Comparison of ENCODE assay signal across 1 cellular context in the genomic region with DNA sequence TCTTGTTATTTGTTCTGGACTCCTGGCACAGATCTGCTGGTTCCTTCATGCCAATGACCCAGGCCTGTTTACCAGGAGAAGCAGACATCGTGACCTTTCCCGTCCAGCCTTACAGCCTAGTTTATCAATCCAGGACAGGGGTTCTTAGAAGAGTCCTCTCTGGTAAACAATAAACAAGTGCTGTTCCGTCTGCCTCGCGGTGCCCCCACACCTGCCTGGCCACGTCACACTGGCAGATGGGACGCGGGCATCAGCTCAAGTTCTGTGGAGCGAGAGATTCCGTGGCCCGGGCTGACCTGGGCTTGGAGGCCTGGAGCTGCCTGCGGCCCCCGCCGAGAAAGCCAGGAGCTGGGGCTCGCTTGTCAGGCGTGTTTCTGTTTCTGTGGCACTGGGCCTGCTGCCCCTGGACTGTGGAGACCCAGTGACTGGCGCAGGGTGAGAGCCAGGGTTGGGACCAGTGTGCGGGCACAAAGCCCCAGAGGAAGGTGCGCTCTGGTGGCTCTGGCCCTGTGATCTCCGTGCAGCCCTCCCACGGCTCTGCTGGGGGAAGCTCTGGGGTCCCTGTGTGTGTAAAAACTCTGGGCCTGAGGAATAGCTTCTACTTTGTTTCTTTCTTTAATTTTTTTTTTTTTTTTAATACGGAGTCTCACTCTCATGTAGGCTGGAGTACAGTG.
TF ChIP-seq lines count a peak whose summit lies in the region.

No MANE protein-coding gene starts in this region.

TF ChIP-seq in IMR-90, 13 proteins besides CTCF, POLR2A, EP300 and RAD21:
- TF ChIP-seq CHD1 (IDR thresholded peaks at IDR 0.05; ENCODE audit: low read depth, low read length): no peak
- no peak for TF ChIP-seq RFX5 (IDR thresholded peaks at IDR 0.05; ENCODE audit: low read depth, low read length)
- no peak for TF ChIP-seq MAFK (IDR thresholded peaks at IDR 0.05; ENCODE audit: low read depth, low read length)
- TF ChIP-seq FOS (IDR thresholded peaks at IDR 0.05; ENCODE audit: low read depth, low read length): no peak
